18 cellular contexts compared by ENCODE assay signal in the genomic region with DNA sequence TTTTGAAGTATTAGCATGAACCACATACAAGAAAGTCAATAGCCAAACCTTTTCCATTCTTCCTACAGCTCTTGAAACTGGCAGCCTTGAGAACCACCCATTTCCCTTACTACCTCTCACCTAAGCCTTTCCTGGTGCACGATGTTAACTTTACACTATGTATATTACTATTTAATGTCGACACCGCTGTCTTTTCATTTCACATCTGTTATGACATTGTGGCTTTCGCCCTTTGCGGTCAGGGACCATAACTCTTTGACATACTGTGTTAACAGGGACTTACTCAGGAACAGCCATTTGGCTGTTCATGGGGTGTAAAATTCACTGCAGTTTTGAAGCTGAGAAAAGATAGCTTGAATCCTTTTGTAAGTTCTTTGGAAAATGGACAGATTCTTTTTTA. TPM values are rescaled to one million over a fixed set of nuclear protein-coding genes. Genes with fewer than 3 reads are reported as not detected.
DNase-seq lines count a peak whose midpoint lies in the region; ATAC-seq, FAIRE-seq and TF ChIP-seq lines count a peak whose summit lies in the region.
"Had no signal": no experiment of that assay in that cellular context is flagged by ENCODE, and none has a peak within 500 bp of the region (broad histone marks: within the 10 kb centered on the region; RNA-seq: fewer than 3 reads in every experiment).

No MANE protein-coding gene starts in this region.

- no peaks in the 10 kb centered on the region for H3K9me3 Mint-ChIP-seq in activated naive CD8-positive, alpha-beta T cell (ENCODE audit: low read depth)
- H3K9me3 Mint-ChIP-seq in activated naive CD8-positive, alpha-beta T cell treated with anti-CD3 and anti-CD28 coated beads for 36 hours, result no peaks in the 10 kb centered on the region
- no peaks in the 10 kb centered on the region for H3K9me3 Mint-ChIP-seq in immature natural killer cell
- H3K9me3 Mint-ChIP-seq: CD4-positive, alpha-beta T cell had no signal

- no peaks in the 10 kb centered on the region for H3K27me3 Mint-ChIP-seq in activated naive CD8-positive, alpha-beta T cell
- H3K27me3 Mint-ChIP-seq in activated naive CD8-positive, alpha-beta T cell treated with anti-CD3 and anti-CD28 coated beads for 36 hours, result no peaks in the 10 kb centered on the region
- no peaks in the 10 kb centered on the region for H3K27me3 Mint-ChIP-seq in immature natural killer cell (ENCODE audit: low read depth in 3 of 3)
- H3K27me3 Mint-ChIP-seq: CD4-positive, alpha-beta T cell had no signal

- no peak for TF ChIP-seq EP300 in transverse colon (IDR thresholded peaks at IDR 0.05; ENCODE audit: low read depth)

- no peaks in the 10 kb centered on the region for H3K4me1 ChIP-seq in transverse colon
- H3K4me1 ChIP-seq: HAP-1 had no signal

- 83 to 88% methylated on average over 5 of the region's 5 CpGs for WGBS in transverse colon (ENCODE audit: low coverage in 1 of 2), 2 donors

- DNase-seq in activated naive CD8-positive, alpha-beta T cell treated with anti-CD3 and anti-CD28 coated beads for 36 hours, result no peak
- DNase-seq in GM12892 (ENCODE audit: insufficient read length) (no peak), MV-4-11 (lab: John Stamatoyannopoulos, UW) (peak; percentile 91), immature natural killer cell (no peak), transverse colon (no peak), NCI-H1417 (lab: John Stamatoyannopoulos, UW) (no peak)
- DNase-seq: CD4-positive, alpha-beta T cell; NCI-H1105 treated with DMSO at 0.1 percent for 48 hours; NCI-H187 treated with DMSO at 0.1 percent for 48 hours; NCI-H2171; NCI-H82; OCI-M1; RPMI8226 had no signal

- peaks cover 9% of the 10 kb centered on the region for H3K36me3 Mint-ChIP-seq in activated naive CD8-positive, alpha-beta T cell
- peaks cover 3% of the 10 kb centered on the region for H3K36me3 Mint-ChIP-seq in activated naive CD8-positive, alpha-beta T cell treated with anti-CD3 and anti-CD28 coated beads for 36 hours
- H3K36me3 Mint-ChIP-seq in immature natural killer cell, result peaks cover 4 to 20% (median 6%) of the 10 kb centered on the region in 3 donors

- H3K9me3 ChIP-seq in transverse colon, result no peaks in the 10 kb centered on the region
- H3K9me3 ChIP-seq: HAP-1 had no signal

- TF ChIP-seq CTCF in transverse colon (IDR thresholded peaks at IDR 0.05), result no peak

- in situ Hi-C loops in transverse colon (cut with MboI; ENCODE audit: low pct_ligation_motif_present in 1 of 4, low pct_unique_long_range_greater_than_20kb in 1 of 4, low sequenced_read_pairs in 3 of 4), result no loop called here

- no peak overlapping the region for H3K4me3 Mint-ChIP-seq in activated naive CD8-positive, alpha-beta T cell
- no peak overlapping the region for H3K4me3 Mint-ChIP-seq in activated naive CD8-positive, alpha-beta T cell treated with anti-CD3 and anti-CD28 coated beads for 36 hours
- H3K4me3 Mint-ChIP-seq in immature natural killer cell, result no peak overlapping the region
- H3K4me3 Mint-ChIP-seq: CD4-positive, alpha-beta T cell had no signal

- peak overlapping the region; percentile 23 for H3K27ac Mint-ChIP-seq in activated naive CD8-positive, alpha-beta T cell
- H3K27ac Mint-ChIP-seq in activated naive CD8-positive, alpha-beta T cell treated with anti-CD3 and anti-CD28 coated beads for 36 hours, result no peak overlapping the region
- peak overlapping the region in 4 of 6 donors; percentile 3 to 70 (median 36) for H3K27ac Mint-ChIP-seq in immature natural killer cell
- H3K27ac Mint-ChIP-seq: CD4-positive, alpha-beta T cell had no signal

- H3K4me3 ChIP-seq in transverse colon, result no peak overlapping the region
- H3K4me3 ChIP-seq: HAP-1 had no signal

- intact Hi-C loops in transverse colon (cut with DNase I; ENCODE audit: low total_unique reads), result no loop called here

- TF ChIP-seq POLR2A in GM12892 (IDR thresholded peaks at IDR 0.05; ENCODE audit: low read depth, low read length) (no peak), transverse colon (IDR thresholded peaks at IDR 0.05) (no peak)

- peaks cover 2% of the 10 kb centered on the region for H3K4me1 Mint-ChIP-seq in activated naive CD8-positive, alpha-beta T cell (ENCODE audit: low read depth)
- peaks cover 7% of the 10 kb centered on the region for H3K4me1 Mint-ChIP-seq in activated naive CD8-positive, alpha-beta T cell treated with anti-CD3 and anti-CD28 coated beads for 36 hours
- H3K4me1 Mint-ChIP-seq in immature natural killer cell, result peaks cover 17 to 22% of the 10 kb centered on the region in 2 donors

- H3K36me3 ChIP-seq in transverse colon, result no peaks in the 10 kb centered on the region
- H3K36me3 ChIP-seq: HAP-1 had no signal

- H3K27me3 ChIP-seq in transverse colon, result no peaks in the 10 kb centered on the region

- no peak overlapping the region for H3K27ac ChIP-seq in transverse colon

- no peak for ATAC-seq in HG02798 (IDR thresholded peaks at IDR 0.05; ENCODE audit: poor library complexity, unreplicated experiment)

- FAIRE-seq in GM12892 (lab: Jason Lieb, UNC), result peak; percentile 50

RNA-seq across cellular contexts. Expression of a gene that starts 21.1 kb away (rescaled TPM):
- total RNA-seq in activated naive CD8-positive, alpha-beta T cell treated with anti-CD3 and anti-CD28 coated beads for 36 hours, result under 1 TPM in 1 of 2 experiments, not detected in 1; 0.08 TPM
- not detected for polyA plus RNA-seq in GM12892 (2012; ENCODE audit: missing spikeins)
- not detected for polyA plus RNA-seq in immature natural killer cell
- total RNA-seq in transverse colon, result under 1 TPM in 2 of 4 donors, not detected in 2; 0.64 to 0.68 TPM
- total RNA-seq: CD4-positive, alpha-beta T cell; HT-29; NCI-H460 had no signal
